16 cellular contexts compared by ENCODE assay signal in genomic region chr11:47869548-47870393, GRCh38. TPM values are rescaled to one million over a fixed set of nuclear protein-coding genes. Genes with fewer than 3 reads are reported as not detected.
A peak's percentile ranks its signal among the peaks of the same experiment; 100 is the strongest.
DNase-seq lines count a peak whose midpoint lies in the region; ATAC-seq, FAIRE-seq and TF ChIP-seq lines count a peak whose summit lies in the region.
"Had no signal": no experiment of that assay in that cellular context is flagged by ENCODE, and none has a peak within 500 bp of the region (broad histone marks: within the 10 kb centered on the region; RNA-seq: fewer than 3 reads in every experiment).

No MANE protein-coding gene starts in this region.

- H3K9me3 ChIP-seq in A549 (no peaks in the 10 kb centered on the region), HEK293 (ENCODE audit: control insufficient read depth, insufficient read depth, low read depth, low read length) (no peaks in the 10 kb centered on the region), suprapubic skin (no peaks in the 10 kb centered on the region)

- TF ChIP-seq EP300 in A549 (IDR thresholded peaks at IDR 0.05) (no peak), suprapubic skin (IDR thresholded peaks at IDR 0.05) (no peak)

- no peaks in the 10 kb centered on the region for H3K27me3 ChIP-seq in suprapubic skin
- H3K27me3 ChIP-seq: stomach had no signal

- peak overlapping the region; percentile 21; the same call in 2 of the 3 replicates for H3K4me2 ChIP-seq in A549

- peaks cover 16% of the 10 kb centered on the region for H3K4me1 ChIP-seq in A549
- H3K4me1 ChIP-seq in HEK293 (ENCODE audit: control insufficient read depth, insufficient read depth, low read length), result no peaks in the 10 kb centered on the region
- H3K4me1 ChIP-seq in suprapubic skin, result peaks cover 18% of the 10 kb centered on the region

- ATAC-seq in A549 (peak; percentile 62 to 68; a peak in 5 of 6 replicates), GM19324 (IDR thresholded peaks at IDR 0.05; ENCODE audit: low FRiP score, unreplicated experiment) (no peak)
- ATAC-seq in activated T-helper 17 cell treated with anti-CD3 and anti-CD28 coated beads, Interleukin-2, amount 50 U/mL, for 72 hours (replicated peaks), result no peak

- intact Hi-C loops in activated CD4-positive, alpha-beta T cell treated with anti-CD3 and anti-CD28 coated beads, Interleukin-2, amount 10 ng/mL, durations not matched to agents 24 days and 14 days (cut with micrococcal nuclease), result loop anchor here (10.0 kb wide), 1 partner anchor 135 kb away; no protein-coding TSS in a partner anchor

- H3K9me3 Mint-ChIP-seq in activated T-helper 17 cell treated with anti-CD3 and anti-CD28 coated beads, Interleukin-2, amount 50 U/mL, for 72 hours, result no peaks in the 10 kb centered on the region
- H3K9me3 Mint-ChIP-seq in activated CD4-positive, alpha-beta T cell treated with anti-CD3 and anti-CD28 coated beads, Interleukin-2, amount 10 ng/mL, durations not matched to agents 24 days and 14 days, result peaks cover 5% of the 10 kb centered on the region

- no peaks in the 10 kb centered on the region for H3K27me3 Mint-ChIP-seq in activated T-helper 17 cell treated with anti-CD3 and anti-CD28 coated beads, Interleukin-2, amount 50 U/mL, for 72 hours
- H3K27me3 Mint-ChIP-seq in activated CD4-positive, alpha-beta T cell treated with anti-CD3 and anti-CD28 coated beads, Interleukin-2, amount 10 ng/mL, durations not matched to agents 24 days and 14 days, result no peaks in the 10 kb centered on the region

- no peak overlapping the region for H3K4me3 Mint-ChIP-seq in activated T-helper 17 cell treated with anti-CD3 and anti-CD28 coated beads, Interleukin-2, amount 50 U/mL, for 72 hours
- no peak overlapping the region for H3K4me3 Mint-ChIP-seq in activated CD4-positive, alpha-beta T cell treated with anti-CD3 and anti-CD28 coated beads, Interleukin-2, amount 10 ng/mL, durations not matched to agents 24 days and 14 days

- DNase-seq in A549 (ENCODE audit: low read depth in 1 of 2, low spot score in 1 of 2), result peak in 1 of 2 experiments; percentile 58
- peak; percentile 35 for DNase-seq in kidney tubule cell (ENCODE audit: low spot score)
- DNase-seq in activated CD4-positive, alpha-beta T cell treated with anti-CD3 and anti-CD28 coated beads, Interleukin-2, amount 10 ng/mL, durations not matched to agents 24 days and 14 days, result no peak
- no peak for DNase-seq in suprapubic skin (ENCODE audit: low spot score in 2 of 2)
- DNase-seq in activated T-cell treated with anti-CD3 and anti-CD28 coated beads, Interleukin-2, amount 50 U/mL, for 1 hour, result no peak
- DNase-seq: activated CD4-positive, alpha-beta T cell treated with anti-CD3 and anti-CD28 coated beads for 48 hours; hypothalamus; Kasumi-1; NCI-H1930; small intestine; stomach; T-helper 2 cell had no signal

- TF ChIP-seq CTCF in A549 (IDR thresholded peaks at IDR 0.05) (no peak), HEK293 (tag by site-specific recombination; IDR thresholded peaks at IDR 0.05) (no peak), suprapubic skin (IDR thresholded peaks at IDR 0.05) (no peak)

- H3K27ac ChIP-seq in A549, result peak overlapping the region in 1 of 2 experiments; percentile 53; a peak in 3 of 6 replicates
- H3K27ac ChIP-seq in HEK293 (ENCODE audit: extremely low read depth, low read depth, low read length), result no peak overlapping the region
- H3K27ac ChIP-seq in suprapubic skin, result no peak overlapping the region

- H3K36me3 Mint-ChIP-seq in activated T-helper 17 cell treated with anti-CD3 and anti-CD28 coated beads, Interleukin-2, amount 50 U/mL, for 72 hours (ENCODE audit: low read depth), result no peaks in the 10 kb centered on the region
- peaks cover 3% of the 10 kb centered on the region for H3K36me3 Mint-ChIP-seq in activated CD4-positive, alpha-beta T cell treated with anti-CD3 and anti-CD28 coated beads, Interleukin-2, amount 10 ng/mL, durations not matched to agents 24 days and 14 days (ENCODE audit: low read depth)

- no peak for TF ChIP-seq POLR2A in A549 (IDR thresholded peaks at IDR 0.05; ENCODE audit: low read length)
- no peak for TF ChIP-seq POLR2A in suprapubic skin (IDR thresholded peaks at IDR 0.05)

- no peak overlapping the region for H3K4me3 ChIP-seq in A549
- no peak overlapping the region for H3K4me3 ChIP-seq in HEK293 (ENCODE audit: low read depth, low read length)
- no peak overlapping the region for H3K4me3 ChIP-seq in suprapubic skin
- H3K4me3 ChIP-seq: stomach had no signal

- CTCF ChIA-PET in A549 (lab: Yijun Ruan, JAX) (interaction anchor here (2.0 kb wide), 1 partner anchor 13 kb away, joined by 9 read pairs; no protein-coding TSS in a partner anchor), HEK293 (lab: Yijun Ruan, JAX) (no interaction called here)

- TF ChIP-seq RAD21 in A549 (conservative IDR thresholded peaks at IDR 0.05 in 1 of 2, IDR thresholded peaks at IDR 0.05 in 1 of 2), result no peak

- peak overlapping the region; percentile 21 for H3K27ac Mint-ChIP-seq in activated T-helper 17 cell treated with anti-CD3 and anti-CD28 coated beads, Interleukin-2, amount 50 U/mL, for 72 hours
- H3K27ac Mint-ChIP-seq in activated CD4-positive, alpha-beta T cell treated with anti-CD3 and anti-CD28 coated beads, Interleukin-2, amount 10 ng/mL, durations not matched to agents 24 days and 14 days, result no peak overlapping the region

- no peak for FAIRE-seq in A549 (lab: Jason Lieb, UNC)
- FAIRE-seq: RCC 7860, small intestine had no signal

- POLR2A ChIA-PET in A549 (lab: Yijun Ruan, JAX) (no interaction called here), HEK293 (lab: Yijun Ruan, JAX) (no interaction called here)

- 51% methylated on average over 2 of the region's 2 CpGs for WGBS in A549 (ENCODE audit: missing lambda C conversion rate)
- 68% methylated on average over 2 of the region's 2 CpGs for WGBS in suprapubic skin

- no peaks in the 10 kb centered on the region for H3K36me3 ChIP-seq in HEK293 (ENCODE audit: control insufficient read depth in 2 of 2, insufficient read depth in 1 of 2, low read length in 2 of 2)
- H3K36me3 ChIP-seq in suprapubic skin, result no peaks in the 10 kb centered on the region
- H3K36me3 ChIP-seq: stomach had no signal

- peaks cover 12% of the 10 kb centered on the region for H3K4me1 Mint-ChIP-seq in activated T-helper 17 cell treated with anti-CD3 and anti-CD28 coated beads, Interleukin-2, amount 50 U/mL, for 72 hours
- peaks cover 9% of the 10 kb centered on the region for H3K4me1 Mint-ChIP-seq in activated CD4-positive, alpha-beta T cell treated with anti-CD3 and anti-CD28 coated beads, Interleukin-2, amount 10 ng/mL, durations not matched to agents 24 days and 14 days

TF ChIP-seq in A549, 52 proteins besides CTCF, POLR2A, EP300 and RAD21:
- TF ChIP-seq, protein P1, sequence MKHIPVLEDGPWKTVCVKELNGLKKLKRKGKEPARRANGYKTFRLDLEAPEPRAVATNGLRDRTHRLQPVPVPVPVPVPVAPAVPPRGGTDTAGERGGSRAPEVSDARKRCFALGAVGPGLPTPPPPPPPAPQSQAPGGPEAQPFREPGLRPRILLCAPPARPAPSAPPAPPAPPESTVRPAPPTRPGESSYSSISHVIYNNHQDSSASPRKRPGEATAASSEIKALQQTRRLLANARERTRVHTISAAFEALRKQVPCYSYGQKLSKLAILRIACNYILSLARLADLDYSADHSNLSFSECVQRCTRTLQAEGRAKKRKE (CRISPR knock-in tag; IDR thresholded peaks at IDR 0.05; ENCODE audit: low read depth), result no peak
- TF ChIP-seq NR3C1 (IDR thresholded peaks at IDR 0.05) (no peak), FOSL2 (IDR thresholded peaks at IDR 0.05) (no peak), FOSL2 (CRISPR knock-in tag; IDR thresholded peaks at IDR 0.05) (0 out of 2 replicates have a peak, but pooled peaks have one; percentile 15), MAFK (IDR thresholded peaks at IDR 0.05; ENCODE audit: partially characterized antibody) (no peak), SREBF2 (IDR thresholded peaks at IDR 0.05) (no peak)

TF ChIP-seq in HEK293, 187 proteins besides CTCF, POLR2A, EP300 and RAD21 (continues in another document):
- TF ChIP-seq KLF1 (tag by site-specific recombination; IDR thresholded peaks at IDR 0.05) (no peak), ZNF704 (tag by site-specific recombination; IDR thresholded peaks at IDR 0.05) (no peak), ZNF335 (tag by site-specific recombination; conservative IDR thresholded peaks at IDR 0.05) (peak; percentile 42; the same call in 1 of the 2 replicates), ZNF571 (tag by site-specific recombination; IDR thresholded peaks at IDR 0.05) (no peak)

RNA-seq across cellular contexts. Expression of gene NUP160, which starts 21.6 kb away (rescaled TPM):
- polyA plus RNA-seq in A549 (2011; rRNA removed) (70.4 and 77.2 TPM in 2 replicates), A549 (2017; fragmentation: RNase III; extraction: RNeasy Plus Mini Kit Qiagen cat#74134 plus additional on column Dnase treatment) (34.9 to 39.3 TPM (median 36.2 TPM) in 3 replicates)
- polyA plus RNA-seq in A549 (2012; cell fraction: cytosol; rRNA removed), result 18.4 and 21.3 TPM in 2 replicates
- 20.4 and 30.6 TPM in 2 replicates for polyA plus RNA-seq in A549 (2012; cell fraction: nucleus; rRNA removed)
- 75.4 and 78.0 TPM in 2 replicates for polyA minus RNA-seq in A549 (2011; rRNA and poly(A)+ RNA removed)
- total RNA-seq in activated T-helper 17 cell treated with anti-CD3 and anti-CD28 coated beads, Interleukin-2, amount 50 U/mL, for 72 hours, result 10 to 100 TPM; 61.9 to 77.7 TPM
- 102 and 104 TPM in 2 replicates for total RNA-seq in activated CD4-positive, alpha-beta T cell treated with anti-CD3 and anti-CD28 coated beads, Interleukin-2, amount 10 ng/mL, durations not matched to agents 24 days and 14 days
- 10 to 100 TPM; 17.5 to 55.7 (median 26.6) TPM for total RNA-seq in suprapubic skin

Comparison
In these comparisons a context has a peak if more than half of its experiments do, and no peak if none do; other contexts are left out.
1. ATAC-seq: peak in A549 (2 of 2); none in activated T-helper 17 cell treated with anti-CD3 and anti-CD28 coated beads, Interleukin-2, amount 50 U/mL, for 72 hours (single experiment) and GM19324 (single experiment).